In the genomic region with DNA sequence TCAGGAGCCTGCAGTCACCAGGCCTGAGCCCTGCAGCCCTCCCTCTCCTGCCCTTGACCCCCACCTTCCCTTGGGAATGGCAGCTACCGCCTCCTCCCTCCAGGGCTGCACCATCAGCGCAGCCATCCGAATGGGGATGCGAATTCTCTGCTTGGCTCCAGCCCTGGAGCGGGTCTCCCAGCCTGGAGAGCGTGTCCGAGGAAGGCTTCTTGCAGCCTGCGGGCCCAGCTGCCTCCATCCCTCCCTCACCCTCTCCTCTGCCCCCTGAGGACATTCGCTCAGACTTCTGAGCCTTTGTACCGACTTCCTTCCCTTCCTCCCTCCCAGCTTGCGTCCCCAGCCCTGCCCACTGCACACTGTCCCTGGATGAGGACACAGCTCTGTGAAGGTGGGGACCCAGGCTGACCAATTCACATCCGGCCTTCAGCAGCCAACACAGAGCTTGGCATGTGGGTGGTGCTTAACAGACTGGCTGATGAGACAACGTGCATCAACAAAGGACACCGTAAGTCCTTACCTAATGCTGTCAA, we compare ENCODE assay signal across 1 cellular context.
TF ChIP-seq lines count a peak whose summit lies in the region.

No MANE protein-coding gene starts in this region.

TF ChIP-seq in SK-N-SH, 30 proteins besides CTCF, POLR2A, EP300 and RAD21 (continued from another document):
- no peak for TF ChIP-seq ZBTB33 (IDR thresholded peaks at IDR 0.05; ENCODE audit: borderline replicate concordance, low read depth)
- no peak for TF ChIP-seq IRF3 (IDR thresholded peaks at IDR 0.05; ENCODE audit: low read depth, low read length)
- TF ChIP-seq TAF1 (IDR thresholded peaks at IDR 0.05; ENCODE audit: borderline replicate concordance, low read depth, low read length) = no peak
- no peak for TF ChIP-seq MXI1 (IDR thresholded peaks at IDR 0.05; ENCODE audit: low read depth, low read length)
- TF ChIP-seq USF1 (IDR thresholded peaks at IDR 0.05; ENCODE audit: borderline replicate concordance, low read depth) = no peak
- no peak for TF ChIP-seq YY1 (IDR thresholded peaks at IDR 0.05; ENCODE audit: low read depth)
- TF ChIP-seq JUND (IDR thresholded peaks at IDR 0.05) = no peak
